ENCODE assay signal across 10 cellular contexts in the genomic region with DNA sequence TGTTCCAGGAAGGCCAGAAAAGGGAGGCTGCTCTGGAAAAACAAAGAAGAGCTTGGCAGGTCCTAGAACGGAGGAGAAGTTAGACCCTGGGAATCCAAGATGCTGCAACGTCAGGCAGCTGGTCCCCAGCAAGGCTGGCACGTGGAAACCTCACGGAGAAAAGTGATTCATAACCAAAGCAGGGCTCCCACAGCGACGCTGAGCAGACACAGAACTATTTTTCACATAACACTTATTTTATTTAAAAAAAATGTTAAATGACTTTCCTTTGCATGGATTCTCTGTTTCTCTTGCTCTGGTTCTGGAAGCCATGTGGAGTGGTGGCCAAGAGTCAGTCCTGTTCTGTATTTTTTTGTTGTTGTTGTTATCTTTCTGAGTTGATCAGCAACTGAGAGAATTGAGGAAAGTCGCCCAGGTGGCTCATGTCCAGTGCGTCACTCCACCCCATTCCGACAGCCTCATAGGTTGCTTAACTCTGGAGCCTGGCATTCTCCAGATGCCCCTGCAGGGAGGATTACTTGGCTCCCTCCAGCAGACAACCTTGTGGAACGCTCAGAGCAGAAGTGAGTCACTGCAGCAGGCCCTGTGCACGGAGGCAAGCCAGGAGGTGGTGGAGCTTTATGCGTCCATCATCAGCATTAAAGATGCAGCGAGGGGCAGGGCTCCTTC.
A peak's percentile ranks its signal among the peaks of the same experiment; 100 is the strongest.
DNase-seq lines count a peak whose midpoint lies in the region; ATAC-seq, FAIRE-seq and TF ChIP-seq lines count a peak whose summit lies in the region.
"Had no signal": no experiment of that assay in that cellular context is flagged by ENCODE, and none has a peak within 500 bp of the region (broad histone marks: within the 10 kb centered on the region; RNA-seq: fewer than 3 reads in every experiment).

No MANE protein-coding gene starts in this region.

- FAIRE-seq in A549 (lab: Jason Lieb, UNC) = no peak
- FAIRE-seq: GM18507 had no signal

- no peaks in the 10 kb centered on the region for H3K9me3 ChIP-seq in A549
- no peaks in the 10 kb centered on the region for H3K9me3 ChIP-seq in lower lobe of right lung

- DNase-seq in A549 (ENCODE audit: low read depth in 1 of 2, low spot score in 1 of 2) = peak; percentile 74 to 87
- peak; percentile 22 for DNase-seq in HFF-Myc (ENCODE audit: extremely low read depth, low read depth)
- DNase-seq in cardiac fibroblast (ENCODE audit: low read depth in 2 of 2) = peak; percentile 47 to 89
- DNase-seq in lower lobe of right lung = no peak
- no peak for DNase-seq in NCI-H1694 (lab: John Stamatoyannopoulos, UW)
- DNase-seq in activated naive CD4-positive, alpha-beta T cell treated with anti-CD3 and anti-CD28 coated beads, Interleukin-2, amount 50 U/mL, for 16 hours = no peak
- no peak for DNase-seq in NCI-H510A treated with DMSO at 0.1 percent for 48 hours (lab: John Stamatoyannopoulos, UW)
- DNase-seq in COLO668 (lab: John Stamatoyannopoulos, UW; ENCODE audit: unreplicated experiment) = no peak
- DNase-seq: NCI-H2029 had no signal

- peak overlapping the region; percentile 77 to 87 for H3K27ac ChIP-seq in A549
- no peak overlapping the region for H3K27ac ChIP-seq in lower lobe of right lung

- H3K4me2 ChIP-seq in A549 = peak overlapping the region; percentile 62

- peak; percentile 47 to 73; a peak in 2 of 5 replicates for TF ChIP-seq EP300 in A549 (IDR thresholded peaks at IDR 0.05)

- ATAC-seq in A549 (peak; percentile 99 to 100), lower lobe of right lung (peak; percentile 54 to 59)

- no peak for TF ChIP-seq POLR2A in A549 (IDR thresholded peaks at IDR 0.05; ENCODE audit: low read length)

- POLR2A ChIA-PET in A549 (lab: Yijun Ruan, JAX) = interaction anchor here (0.6 to 1.5 kb wide), 4 partner anchors 16 to 296 kb away, joined by 4 to 13 read pairs (median 8); a partner anchor contains a TSS

- no peak; a peak in 1 of 5 replicates for TF ChIP-seq RAD21 in A549 (conservative IDR thresholded peaks at IDR 0.05 in 1 of 2, IDR thresholded peaks at IDR 0.05 in 1 of 2)

- H3K36me3 ChIP-seq in lower lobe of right lung = no peaks in the 10 kb centered on the region

- TF ChIP-seq CTCF in A549 (IDR thresholded peaks at IDR 0.05) (no peak), HFF-Myc (IDR thresholded peaks at IDR 0.05; ENCODE audit: low read depth, low read length, missing control alignments) (no peak), cardiac fibroblast (IDR thresholded peaks at IDR 0.05; ENCODE audit: low read depth, low read length) (no peak), lower lobe of right lung (IDR thresholded peaks at IDR 0.05) (no peak)

- H3K4me3 ChIP-seq in A549 (no peak overlapping the region), HFF-Myc (replicated peaks; ENCODE audit: low read depth, low read length) (no peak overlapping the region), cardiac fibroblast (replicated peaks in 1 of 2; ENCODE audit: low read depth in 2 of 2, low read length in 2 of 2) (no peak overlapping the region), lower lobe of right lung (no peak overlapping the region)

- peaks cover 5% of the 10 kb centered on the region for H3K27me3 ChIP-seq in lower lobe of right lung (ENCODE audit: low read depth)

- peaks cover 20% of the 10 kb centered on the region for H3K4me1 ChIP-seq in A549
- H3K4me1 ChIP-seq in lower lobe of right lung = no peaks in the 10 kb centered on the region

- CTCF ChIA-PET in A549 (lab: Yijun Ruan, JAX) = interaction anchor here (1.0 kb wide), 1 partner anchor 228 kb away, joined by 3 read pairs; no protein-coding TSS in a partner anchor

- intact Hi-C loops in lower lobe of right lung (cut with DNase I) = no loop called here

- WGBS in A549 (ENCODE audit: missing lambda C conversion rate) = 8% methylated on average over 13 of the region's 13 CpGs

TF ChIP-seq in A549, 52 proteins besides CTCF, POLR2A, EP300 and RAD21:
- TF ChIP-seq CHD4 (IDR thresholded peaks at IDR 0.05; ENCODE audit: borderline replicate concordance) (no peak), CBX2 (IDR thresholded peaks at IDR 0.05; ENCODE audit: borderline replicate concordance, low read depth) (no peak), CHD2 (IDR thresholded peaks at IDR 0.05; ENCODE audit: low read length, partially characterized antibody) (no peak), JUN (IDR thresholded peaks at IDR 0.05) (peak in 1 of 2 experiments; percentile 64; a peak in 1 of 5 replicates), FOSL2 (IDR thresholded peaks at IDR 0.05) (peak; percentile 36; the same call in 1 of the 2 replicates), FOSL2 (CRISPR knock-in tag; IDR thresholded peaks at IDR 0.05) (peak; percentile 76), RCOR1 (IDR thresholded peaks at IDR 0.05; ENCODE audit: low read depth, low read length) (no peak), GATA3 (IDR thresholded peaks at IDR 0.05; ENCODE audit: borderline replicate concordance) (peak; percentile 55; the same call in 1 of the 2 replicates), RFX5 (IDR thresholded peaks at IDR 0.05) (no peak), EHF (CRISPR knock-in tag; IDR thresholded peaks at IDR 0.05) (no peak), CEBPB (IDR thresholded peaks at IDR 0.05) (peak; percentile 70 to 85; a peak in 3 of 4 replicates), KDM1A (IDR thresholded peaks at IDR 0.05; ENCODE audit: low read depth) (no peak), JUNB (IDR thresholded peaks at IDR 0.05) (peak; percentile 53; the same call in 1 of the 2 replicates)
- TF ChIP-seq, protein P1, sequence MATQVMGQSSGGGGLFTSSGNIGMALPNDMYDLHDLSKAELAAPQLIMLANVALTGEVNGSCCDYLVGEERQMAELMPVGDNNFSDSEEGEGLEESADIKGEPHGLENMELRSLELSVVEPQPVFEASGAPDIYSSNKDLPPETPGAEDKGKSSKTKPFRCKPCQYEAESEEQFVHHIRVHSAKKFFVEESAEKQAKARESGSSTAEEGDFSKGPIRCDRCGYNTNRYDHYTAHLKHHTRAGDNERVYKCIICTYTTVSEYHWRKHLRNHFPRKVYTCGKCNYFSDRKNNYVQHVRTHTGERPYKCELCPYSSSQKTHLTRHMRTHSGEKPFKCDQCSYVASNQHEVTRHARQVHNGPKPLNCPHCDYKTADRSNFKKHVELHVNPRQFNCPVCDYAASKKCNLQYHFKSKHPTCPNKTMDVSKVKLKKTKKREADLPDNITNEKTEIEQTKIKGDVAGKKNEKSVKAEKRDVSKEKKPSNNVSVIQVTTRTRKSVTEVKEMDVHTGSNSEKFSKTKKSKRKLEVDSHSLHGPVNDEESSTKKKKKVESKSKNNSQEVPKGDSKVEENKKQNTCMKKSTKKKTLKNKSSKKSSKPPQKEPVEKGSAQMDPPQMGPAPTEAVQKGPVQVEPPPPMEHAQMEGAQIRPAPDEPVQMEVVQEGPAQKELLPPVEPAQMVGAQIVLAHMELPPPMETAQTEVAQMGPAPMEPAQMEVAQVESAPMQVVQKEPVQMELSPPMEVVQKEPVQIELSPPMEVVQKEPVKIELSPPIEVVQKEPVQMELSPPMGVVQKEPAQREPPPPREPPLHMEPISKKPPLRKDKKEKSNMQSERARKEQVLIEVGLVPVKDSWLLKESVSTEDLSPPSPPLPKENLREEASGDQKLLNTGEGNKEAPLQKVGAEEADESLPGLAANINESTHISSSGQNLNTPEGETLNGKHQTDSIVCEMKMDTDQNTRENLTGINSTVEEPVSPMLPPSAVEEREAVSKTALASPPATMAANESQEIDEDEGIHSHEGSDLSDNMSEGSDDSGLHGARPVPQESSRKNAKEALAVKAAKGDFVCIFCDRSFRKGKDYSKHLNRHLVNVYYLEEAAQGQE (IDR thresholded peaks at IDR 0.05) = no peak
- TF ChIP-seq, protein P2, sequence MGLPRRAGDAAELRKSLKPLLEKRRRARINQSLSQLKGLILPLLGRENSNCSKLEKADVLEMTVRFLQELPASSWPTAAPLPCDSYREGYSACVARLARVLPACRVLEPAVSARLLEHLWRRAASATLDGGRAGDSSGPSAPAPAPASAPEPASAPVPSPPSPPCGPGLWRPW (IDR thresholded peaks at IDR 0.05) = peak; percentile 30; the same call in 1 of the 2 replicates
- TF ChIP-seq, protein P3, sequence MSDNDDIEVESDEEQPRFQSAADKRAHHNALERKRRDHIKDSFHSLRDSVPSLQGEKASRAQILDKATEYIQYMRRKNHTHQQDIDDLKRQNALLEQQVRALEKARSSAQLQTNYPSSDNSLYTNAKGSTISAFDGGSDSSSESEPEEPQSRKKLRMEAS (IDR thresholded peaks at IDR 0.05) = peak; percentile 43
- TF ChIP-seq, protein P4, sequence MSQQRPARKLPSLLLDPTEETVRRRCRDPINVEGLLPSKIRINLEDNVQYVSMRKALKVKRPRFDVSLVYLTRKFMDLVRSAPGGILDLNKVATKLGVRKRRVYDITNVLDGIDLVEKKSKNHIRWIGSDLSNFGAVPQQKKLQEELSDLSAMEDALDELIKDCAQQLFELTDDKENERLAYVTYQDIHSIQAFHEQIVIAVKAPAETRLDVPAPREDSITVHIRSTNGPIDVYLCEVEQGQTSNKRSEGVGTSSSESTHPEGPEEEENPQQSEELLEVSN (IDR thresholded peaks at IDR 0.05; ENCODE audit: borderline replicate concordance, low read depth) = 0 out of 2 replicates have a peak, but pooled peaks have one; percentile 9

Comparison
In these comparisons a context has a peak if more than half of its experiments do, and no peak if none do; other contexts are left out.
1. DNase-seq: peak in A549 (2 of 2), HFF-Myc (single experiment) and cardiac fibroblast (2 of 2); none in lower lobe of right lung (single experiment), NCI-H1694 (single experiment), activated naive CD4-positive, alpha-beta T cell treated with anti-CD3 and anti-CD28 coated beads, Interleukin-2, amount 50 U/mL, for 16 hours (single experiment), NCI-H510A treated with DMSO at 0.1 percent for 48 hours (single experiment) and COLO668 (single experiment).